ENCODE assay signal across 10 cellular contexts in genomic region chr12:111673503-111673902, GRCh38. TPM values are rescaled to one million over a fixed set of nuclear protein-coding genes. Genes with fewer than 3 reads are reported as not detected.
A peak's percentile ranks its signal among the peaks of the same experiment; 100 is the strongest.
DNase-seq lines count a peak whose midpoint lies in the region; ATAC-seq and TF ChIP-seq lines count a peak whose summit lies in the region.
"Had no signal": no experiment of that assay in that cellular context is flagged by ENCODE, and none has a peak within 500 bp of the region (broad histone marks: within the 10 kb centered on the region; RNA-seq: fewer than 3 reads in every experiment).

No MANE protein-coding gene starts in this region.

- DNase-seq in MCF 10A (ENCODE audit: unreplicated experiment) (peak; percentile 46), breast epithelium (ENCODE audit: low spot score in 2 of 2) (no peak), RPMI7951 (ENCODE audit: low read depth) (peak; percentile 18), fibroblast of lung (ENCODE audit: low read depth in 2 of 2) (peak in 1 of 2 donors; percentile 65), thoracic aorta (ENCODE audit: low spot score) (no peak), NCI-H2029 treated with DMSO at 0.1 percent for 48 hours (lab: John Stamatoyannopoulos, UW) (no peak), coronary artery (ENCODE audit: low spot score) (no peak)
- DNase-seq: CD8-positive, alpha-beta memory T cell; NCI-H2107 had no signal

- no peak overlapping the region for H3K4me3 Mint-ChIP-seq in MCF 10A (ENCODE audit: unreplicated experiment)
- H3K4me3 Mint-ChIP-seq: CD8-positive, alpha-beta memory T cell had no signal

- peak; percentile 32 for TF ChIP-seq CTCF in MCF 10A (IDR thresholded peaks at IDR 0.05; ENCODE audit: unreplicated experiment)
- peak in 1 of 3 donors; percentile 23 for TF ChIP-seq CTCF in breast epithelium (IDR thresholded peaks at IDR 0.05)
- peak; percentile 56 to 64 for TF ChIP-seq CTCF in fibroblast of lung (conservative IDR thresholded peaks at IDR 0.05 in 1 of 2, IDR thresholded peaks at IDR 0.05 in 1 of 2; ENCODE audit: low read depth in 1 of 2, low read length in 2 of 2)
- peak; percentile 26 for TF ChIP-seq CTCF in thoracic aorta (IDR thresholded peaks at IDR 0.05)
- TF ChIP-seq CTCF in coronary artery (IDR thresholded peaks at IDR 0.05) = no peak

- ATAC-seq in thoracic aorta (ENCODE audit: insufficient number of reproducible peaks, low FRiP score, low read depth) (no peak), HG02973 (IDR thresholded peaks at IDR 0.05; ENCODE audit: unreplicated experiment) (no peak)

- no peak overlapping the region for H2AFZ ChIP-seq in fibroblast of lung (ENCODE audit: low read length)

- H3K27me3 ChIP-seq in breast epithelium (no peaks in the 10 kb centered on the region), fibroblast of lung (ENCODE audit: control insufficient read depth, insufficient read depth, low read length) (no peaks in the 10 kb centered on the region), thoracic aorta (replicated peaks; ENCODE audit: insufficient read depth) (no peaks in the 10 kb centered on the region)

- TF ChIP-seq POLR2A in breast epithelium (IDR thresholded peaks at IDR 0.05) = no peak

- H3K4me2 ChIP-seq in fibroblast of lung (ENCODE audit: extremely low read depth, insufficient read depth, low read length) = no peak overlapping the region

- no peaks in the 10 kb centered on the region for H3K27me3 Mint-ChIP-seq in MCF 10A (ENCODE audit: insufficient read depth, unreplicated experiment)
- H3K27me3 Mint-ChIP-seq: CD8-positive, alpha-beta memory T cell had no signal

- POLR2A ChIA-PET in MCF 10A (lab: Yijun Ruan, JAX) = interaction anchor here (0.9 to 1.9 kb wide), 2 partner anchors 12 kb away, joined by 7 to 8 read pairs; partner anchors contain the start of genes ACAD10 and BRAP

- CTCF ChIA-PET in MCF 10A (lab: Yijun Ruan, JAX) = interaction anchor here (0.6 to 1.8 kb wide), 8 partner anchors 10 to 792 kb away, joined by 3 to 7 read pairs (median 4); no protein-coding TSS in a partner anchor

- no peaks in the 10 kb centered on the region for H3K9me3 Mint-ChIP-seq in MCF 10A (ENCODE audit: unreplicated experiment)
- H3K9me3 Mint-ChIP-seq: CD8-positive, alpha-beta memory T cell had no signal

- H3K9me3 ChIP-seq in breast epithelium = no peaks in the 10 kb centered on the region
- H3K9me3 ChIP-seq in fibroblast of lung (ENCODE audit: control insufficient read depth, insufficient read depth, low read depth, low read length) = no peaks in the 10 kb centered on the region
- no peaks in the 10 kb centered on the region for H3K9me3 ChIP-seq in thoracic aorta

- no peak overlapping the region for H3K27ac ChIP-seq in breast epithelium
- H3K27ac ChIP-seq in fibroblast of lung (ENCODE audit: insufficient read depth, low read length) = no peak overlapping the region
- H3K27ac ChIP-seq in thoracic aorta = peak overlapping the region; percentile 34 to 42
- no peak overlapping the region for H3K27ac ChIP-seq in coronary artery

- BruUV-seq in MCF 10A (replicated peaks; lab: Mats Ljungman, UMichigan) = no TSS peak

- no peak overlapping the region for H3K4me3 ChIP-seq in breast epithelium
- no peak overlapping the region for H3K4me3 ChIP-seq in fibroblast of lung (replicated peaks in 1 of 4; ENCODE audit: control extremely low read depth in 1 of 4, insufficient read depth in 1 of 4, low read depth in 3 of 4, low read length in 4 of 4)
- H3K4me3 ChIP-seq in thoracic aorta = no peak overlapping the region
- H3K4me3 ChIP-seq in coronary artery = no peak overlapping the region

- no peak overlapping the region for H3K9ac ChIP-seq in fibroblast of lung (ENCODE audit: insufficient read depth, low read length)

- peaks cover 96% of the 10 kb centered on the region for H3K36me3 Mint-ChIP-seq in MCF 10A (ENCODE audit: insufficient read depth, unreplicated experiment)

- H3K79me2 ChIP-seq in fibroblast of lung (ENCODE audit: control insufficient read depth, insufficient read depth, low read length) = no peaks in the 10 kb centered on the region

- peaks cover 2% of the 10 kb centered on the region for H3K36me3 ChIP-seq in breast epithelium
- peaks cover 8% of the 10 kb centered on the region for H3K36me3 ChIP-seq in fibroblast of lung (ENCODE audit: control insufficient read depth, insufficient read depth, low read length)
- H3K36me3 ChIP-seq in thoracic aorta = peaks cover 59% of the 10 kb centered on the region

- H3K4me1 ChIP-seq in breast epithelium = no peaks in the 10 kb centered on the region
- no peaks in the 10 kb centered on the region for H3K4me1 ChIP-seq in fibroblast of lung (ENCODE audit: control insufficient read depth, extremely low read depth, insufficient read depth, low read length)
- H3K4me1 ChIP-seq in thoracic aorta (ENCODE audit: control insufficient read depth in 1 of 2, low read depth in 2 of 2) = peaks cover 4 to 10% of the 10 kb centered on the region in 2 donors

- H4K20me1 ChIP-seq in fibroblast of lung (ENCODE audit: control insufficient read depth, extremely low read depth, insufficient read depth, low read length) = no peaks in the 10 kb centered on the region

- H3K27ac Mint-ChIP-seq in MCF 10A (ENCODE audit: low read depth, unreplicated experiment) = no peak overlapping the region
- H3K27ac Mint-ChIP-seq: CD8-positive, alpha-beta memory T cell had no signal

- H3K4me1 Mint-ChIP-seq in MCF 10A (ENCODE audit: insufficient read depth, unreplicated experiment) = no peaks in the 10 kb centered on the region

- intact Hi-C loops in MCF 10A (cut with micrococcal nuclease) = loop anchor here (5.0 kb wide), 1 partner anchor 276 kb away; no protein-coding TSS in a partner anchor
- intact Hi-C loops in breast epithelium (cut with DNase I; ENCODE audit: low total_unique reads) = loop anchor here (10.0 kb wide), 1 partner anchor 279 kb away; no protein-coding TSS in a partner anchor

RNA-seq across cellular contexts. Expression of gene BRAP, which starts 12.3 kb away (rescaled TPM):
- total RNA-seq in MCF 10A (2022) (22.1 and 24.4 TPM in 2 replicates), breast epithelium (10 to 100 TPM; 17.4 to 23.7 (median 20.5) TPM), fibroblast of lung (18.0 and 19.0 TPM in 2 replicates), thoracic aorta (10 to 100 TPM; 14.1 to 22.6 TPM)
- 11.5 and 13.6 TPM in 2 replicates for total RNA-seq in RPMI7951 (2014; rRNA removed; shearing (Covaris generic))
- polyA plus RNA-seq in fibroblast of lung = 19.9 and 21.4 TPM in 2 replicates
- polyA plus RNA-seq in fibroblast of lung (2012) = 12.4 and 13.3 TPM in 2 replicates
- 10.9 and 14.8 TPM in 2 replicates for polyA minus RNA-seq in fibroblast of lung (ENCODE audit: low replicate concordance)

RNA-seq across cellular contexts. Expression of gene ACAD10, which starts 12.3 kb away (rescaled TPM):
- total RNA-seq in MCF 10A (2022) (25.4 and 31.0 TPM in 2 replicates), breast epithelium (10 to 100 TPM; 17.9 to 24.1 (median 18.7) TPM), fibroblast of lung (16.2 and 19.8 TPM in 2 replicates), thoracic aorta (10 to 100 TPM; 15.8 to 17.6 TPM)
- total RNA-seq in RPMI7951 (2014; rRNA removed; shearing (Covaris generic)) = 5.9 and 9.9 TPM in 2 replicates
- 10.1 and 11.2 TPM in 2 replicates for polyA plus RNA-seq in fibroblast of lung
- 9.9 and 10.0 TPM in 2 replicates for polyA plus RNA-seq in fibroblast of lung (2012)
- polyA minus RNA-seq in fibroblast of lung (ENCODE audit: low replicate concordance) = 21.4 and 48.3 TPM in 2 replicates

Comparison
In these comparisons a context has a peak if more than half of its experiments do, and no peak if none do; other contexts are left out.
1. DNase-seq: peak in MCF 10A (single experiment) and RPMI7951 (single experiment); none in breast epithelium (0 of 2), thoracic aorta (single experiment), NCI-H2029 treated with DMSO at 0.1 percent for 48 hours (single experiment) and coronary artery (single experiment).
2. H3K27ac ChIP-seq: peak in thoracic aorta (2 of 2); none in breast epithelium (0 of 2), fibroblast of lung (single experiment) and coronary artery (0 of 2).